In the genomic region with DNA sequence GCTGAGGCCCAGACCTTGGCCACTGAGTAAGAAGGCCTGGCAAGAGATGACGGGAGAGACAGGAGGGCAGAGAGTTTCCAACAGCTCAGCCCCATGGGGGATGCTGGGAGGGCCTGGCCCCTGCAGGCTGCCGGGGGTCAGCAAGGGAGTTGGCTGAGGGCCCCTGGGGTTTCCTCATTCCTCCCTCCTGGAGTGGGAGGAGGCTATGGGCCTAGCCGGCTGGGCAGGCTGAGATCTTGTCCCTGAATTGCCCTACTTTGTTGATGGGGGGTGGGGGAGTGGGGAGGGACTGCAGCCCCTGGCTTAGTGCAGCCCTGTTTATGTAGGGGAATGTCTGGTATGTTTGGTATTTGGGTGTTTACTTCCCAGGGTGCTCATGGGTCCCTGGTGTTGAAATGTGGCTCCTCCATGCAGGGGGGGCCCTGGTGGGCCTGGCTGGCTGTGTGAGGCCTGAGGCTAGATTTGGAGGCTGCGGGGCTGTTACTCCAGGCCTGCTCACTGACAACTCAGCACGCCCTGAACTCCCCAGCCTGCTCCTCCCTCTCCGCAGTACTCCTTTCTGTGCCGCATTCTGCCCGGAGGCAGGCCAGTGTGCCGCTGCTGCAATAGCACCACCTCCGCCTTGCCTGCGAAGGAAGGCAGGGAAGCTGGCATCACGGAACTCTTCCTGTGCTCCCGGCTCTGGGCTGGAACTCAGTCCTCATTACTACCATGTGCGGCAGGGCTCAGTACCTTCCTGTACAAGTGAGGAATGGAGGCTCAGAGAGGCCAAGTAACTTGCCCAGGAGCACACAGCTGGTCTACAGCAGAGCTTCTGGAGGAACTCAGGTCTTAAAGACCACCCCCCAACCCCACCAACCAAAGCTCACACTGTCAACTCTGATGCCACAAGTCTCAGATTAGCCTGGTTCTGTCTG, we compare ENCODE assay signal across 9 cellular contexts. TPM values are rescaled to one million over a fixed set of nuclear protein-coding genes. Genes with fewer than 3 reads are reported as not detected.
DNase-seq lines count a peak whose midpoint lies in the region; FAIRE-seq and TF ChIP-seq lines count a peak whose summit lies in the region.
"Had no signal": no experiment of that assay in that cellular context is flagged by ENCODE, and none has a peak within 500 bp of the region (broad histone marks: within the 10 kb centered on the region; RNA-seq: fewer than 3 reads in every experiment).

No MANE protein-coding gene starts in this region.

- H3K4me3 ChIP-seq in bronchial epithelial cell (ENCODE audit: low read depth, low read length) = no peak overlapping the region

- DNase-seq in HPDE6-E6E7 (ENCODE audit: extremely low spot score) (peak; percentile 94), bronchial epithelial cell (ENCODE audit: low read depth) (peak; percentile 87), kidney tubule cell (ENCODE audit: low spot score) (peak; percentile 77), stromal cell of bone marrow (ENCODE audit: low read depth) (peak; percentile 55), LoVo (ENCODE audit: low spot score) (no peak), NCI-H1417 treated with DMSO at 0.1 percent for 48 hours (lab: John Stamatoyannopoulos, UW) (no peak), activated gamma-delta T cell treated with Interleukin-2 at 50 U/mL for 16 hours (no peak)
- DNase-seq in activated CD8-positive, alpha-beta memory T cell treated with anti-CD3 and anti-CD28 coated beads for 24 hours = no peak

- no peak for FAIRE-seq in bronchial epithelial cell (lab: Jason Lieb, UNC)
- FAIRE-seq: islet of Langerhans had no signal

- no peak for TF ChIP-seq CTCF in bronchial epithelial cell (IDR thresholded peaks at IDR 0.05; ENCODE audit: insufficient read depth, low read length, severe bottlenecking)

- H3K27me3 ChIP-seq in bronchial epithelial cell (ENCODE audit: control insufficient read depth, insufficient read depth, low read length) = no peaks in the 10 kb centered on the region

- H3K36me3 ChIP-seq in bronchial epithelial cell (ENCODE audit: control insufficient read depth, insufficient read depth, low read length) = peaks cover 15% of the 10 kb centered on the region

RNA-seq across cellular contexts. Expression of a gene that starts 25.3 kb away (rescaled TPM):
- total RNA-seq in bronchial epithelial cell = 58.4 and 63.8 TPM in 2 replicates

Comparison
In these comparisons a context has a peak if more than half of its experiments do, and no peak if none do; other contexts are left out.
1. DNase-seq: peak in HPDE6-E6E7 (single experiment), bronchial epithelial cell (single experiment), kidney tubule cell (single experiment) and stromal cell of bone marrow (single experiment); none in LoVo (single experiment), NCI-H1417 treated with DMSO at 0.1 percent for 48 hours (single experiment), activated CD8-positive, alpha-beta memory T cell treated with anti-CD3 and anti-CD28 coated beads for 24 hours (single experiment) and activated gamma-delta T cell treated with Interleukin-2 at 50 U/mL for 16 hours (single experiment).